In genomic region chr3:177687291-177687690, GRCh38 we compare ENCODE assay signal across 14 cellular contexts.
DNase-seq lines count a peak whose midpoint lies in the region; ATAC-seq and TF ChIP-seq lines count a peak whose summit lies in the region.
"Had no signal": no experiment of that assay in that cellular context is flagged by ENCODE, and none has a peak within 500 bp of the region (broad histone marks: within the 10 kb centered on the region; RNA-seq: fewer than 3 reads in every experiment).

No MANE protein-coding gene starts in this region.

- H3K4me1 Mint-ChIP-seq in neural progenitor cell, result peaks cover 12% of the 10 kb centered on the region
- H3K4me1 Mint-ChIP-seq in Calu3 (ENCODE audit: low read depth, unreplicated experiment), result peaks cover 12% of the 10 kb centered on the region
- peaks cover 24 to 25% of the 10 kb centered on the region in 2 donors for H3K4me1 Mint-ChIP-seq in natural killer cell

- H3K4me2 ChIP-seq in BLaER1, result 0 out of 2 replicates have a peak overlapping the region, but pooled peaks have one; percentile 1
- H3K4me2 ChIP-seq in Loucy (ENCODE audit: low read depth, low read length, poor library complexity, severe bottlenecking), result no peak overlapping the region
- no peak overlapping the region for H3K4me2 ChIP-seq in neural progenitor cell

- no peak overlapping the region; the same call in 1 of the 2 replicates for H3K27ac ChIP-seq in BLaER1
- H3K27ac ChIP-seq in neural progenitor cell, result no peak overlapping the region

- H3K9me2 ChIP-seq in Loucy (replicated peaks; ENCODE audit: low read depth, low read length), result no peaks in the 10 kb centered on the region

- H3F3A ChIP-seq in Loucy (ENCODE audit: low read depth) (peaks cover 3% of the 10 kb centered on the region; the same call in 1 of the 2 replicates), neural progenitor cell (ENCODE audit: low read depth) (peaks cover 7% of the 10 kb centered on the region)

- no TSS peak for BruUV-seq in Calu3 (replicated peaks; lab: Mats Ljungman, UMichigan)

- H3K9me3 Mint-ChIP-seq in neural progenitor cell, result no peaks in the 10 kb centered on the region
- H3K9me3 Mint-ChIP-seq in Calu3 (ENCODE audit: low read depth, unreplicated experiment), result no peaks in the 10 kb centered on the region
- no peaks in the 10 kb centered on the region for H3K9me3 Mint-ChIP-seq in natural killer cell
- H3K9me3 Mint-ChIP-seq: CD4-positive, alpha-beta memory T cell had no signal

- no peak overlapping the region for H3K4me3 Mint-ChIP-seq in neural progenitor cell
- no peak overlapping the region for H3K4me3 Mint-ChIP-seq in Calu3 (ENCODE audit: low read depth, unreplicated experiment)
- H3K4me3 Mint-ChIP-seq in natural killer cell, result no peak overlapping the region
- H3K4me3 Mint-ChIP-seq: CD4-positive, alpha-beta memory T cell had no signal

- intact Hi-C loops in Calu3 (cut with micrococcal nuclease; ENCODE audit: unreplicated experiment), result no loop called here
- intact Hi-C loops in natural killer cell (cut with micrococcal nuclease), result loop anchor here (10.0 kb wide), 1 partner anchor 92 kb away; no protein-coding TSS in a partner anchor

- TF ChIP-seq CTCF in Loucy (conservative IDR thresholded peaks at IDR 0.05; ENCODE audit: low read length) (no peak), neural progenitor cell (IDR thresholded peaks at IDR 0.05) (no peak), Calu3 (IDR thresholded peaks at IDR 0.05; ENCODE audit: unreplicated experiment) (no peak), natural killer cell (IDR thresholded peaks at IDR 0.05) (no peak)

- H3K9ac ChIP-seq in BLaER1 (no peak overlapping the region), Loucy (ENCODE audit: low read depth, low read length, poor library complexity, severe bottlenecking) (peak overlapping the region; percentile 51), neural progenitor cell (no peak overlapping the region)

- H3K36me3 ChIP-seq in BLaER1, result peaks cover 17% of the 10 kb centered on the region
- H3K36me3 ChIP-seq in Loucy (ENCODE audit: insufficient read depth, low read length), result no peaks in the 10 kb centered on the region
- no peaks in the 10 kb centered on the region for H3K36me3 ChIP-seq in neural progenitor cell

- peaks cover 3% of the 10 kb centered on the region for H3K27me3 Mint-ChIP-seq in neural progenitor cell (ENCODE audit: insufficient read depth, low read depth)
- no peaks in the 10 kb centered on the region for H3K27me3 Mint-ChIP-seq in Calu3 (ENCODE audit: unreplicated experiment)
- peaks cover 0 to 8% of the 10 kb centered on the region in 2 donors for H3K27me3 Mint-ChIP-seq in natural killer cell (ENCODE audit: low read depth in 2 of 2)
- H3K27me3 Mint-ChIP-seq: CD4-positive, alpha-beta memory T cell had no signal

- H3K9me3 ChIP-seq in BLaER1 (peaks cover 31% of the 10 kb centered on the region), Loucy (ENCODE audit: insufficient read depth, low read depth, low read length) (no peaks in the 10 kb centered on the region), neural progenitor cell (ENCODE audit: low read depth) (no peaks in the 10 kb centered on the region)

- H4K20me1 ChIP-seq in BLaER1, result no peaks in the 10 kb centered on the region
- H4K20me1 ChIP-seq in Loucy (ENCODE audit: insufficient read depth, low read length, poor library complexity, severe bottlenecking), result no peaks in the 10 kb centered on the region
- H4K20me1 ChIP-seq in neural progenitor cell (ENCODE audit: low read depth), result no peaks in the 10 kb centered on the region

- H3K27me3 ChIP-seq in BLaER1 (no peaks in the 10 kb centered on the region), Loucy (ENCODE audit: insufficient read depth, low read length, poor library complexity, severe bottlenecking) (no peaks in the 10 kb centered on the region), neural progenitor cell (no peaks in the 10 kb centered on the region)

- DNase-seq in neural progenitor cell (ENCODE audit: low spot score), result no peak
- no peak for DNase-seq in Calu3
- DNase-seq in natural killer cell, result no peak
- DNase-seq: 8988T; C1 segment of cervical spinal cord; CD4-positive, alpha-beta memory T cell; DMS153; DMS79 treated with DMSO at 0.1 percent for 48 hours; GDM1 had no signal

- ATAC-seq in esophagus mucosa (peak; percentile 25), GM18517 (IDR thresholded peaks at IDR 0.05; ENCODE audit: unreplicated experiment) (no peak), natural killer cell (no peak)
- ATAC-seq: HCT116 had no signal

- H3K36me3 Mint-ChIP-seq in neural progenitor cell (no peaks in the 10 kb centered on the region), Calu3 (ENCODE audit: insufficient read depth, unreplicated experiment) (no peaks in the 10 kb centered on the region), natural killer cell (no peaks in the 10 kb centered on the region)
- H3K36me3 Mint-ChIP-seq: CD4-positive, alpha-beta memory T cell had no signal

- H3K79me2 ChIP-seq in Loucy (ENCODE audit: insufficient read depth, low read length) (no peaks in the 10 kb centered on the region), neural progenitor cell (ENCODE audit: low read depth) (no peaks in the 10 kb centered on the region)

- H3K4me1 ChIP-seq in BLaER1, result peaks cover 99% of the 10 kb centered on the region
- H3K4me1 ChIP-seq in Loucy (ENCODE audit: insufficient read depth, low read length, poor library complexity, severe bottlenecking), result peaks cover 85% of the 10 kb centered on the region
- H3K4me1 ChIP-seq in neural progenitor cell, result peaks cover 15% of the 10 kb centered on the region

- peak overlapping the region; percentile 40 for H3K27ac Mint-ChIP-seq in neural progenitor cell
- no peak overlapping the region for H3K27ac Mint-ChIP-seq in Calu3 (ENCODE audit: unreplicated experiment)
- no peak overlapping the region for H3K27ac Mint-ChIP-seq in natural killer cell

- H3K4me3 ChIP-seq in BLaER1 (no peak overlapping the region), Loucy (ENCODE audit: low read length, poor library complexity, severe bottlenecking) (no peak overlapping the region), neural progenitor cell (no peak overlapping the region)

- CTCF ChIA-PET in Calu3 (lab: Charles Lee), result no interaction called here

- no peak overlapping the region for H2AFZ ChIP-seq in Loucy (ENCODE audit: low read length)
- H2AFZ ChIP-seq in neural progenitor cell (replicated peaks), result no peak overlapping the region
